27 cellular contexts compared by ENCODE assay signal in genomic region chr5:41885286-41885685, GRCh38.
"Had no signal": no experiment of that assay in that cellular context is flagged by ENCODE, and none has a peak within 500 bp of the region (broad histone marks: within the 10 kb centered on the region; RNA-seq: fewer than 3 reads in every experiment).

No MANE protein-coding gene starts in this region.

- H3K27ac ChIP-seq: ascending aorta, cardiac muscle cell, coronary artery, dorsolateral prefrontal cortex, left lung, lower lobe of right lung, neural progenitor cell, right atrium auricular region, vagina, VCaP had no signal

- H3K4me1 Mint-ChIP-seq: brain; naive thymus-derived CD8-positive, alpha-beta T cell; neural progenitor cell; stimulated activated memory B cell treated with anti-CD40 and anti-IgM and Interleukin-4, amounts not matched to agents 10 μg/mL and 1 μg/mL and 100 μg/mL, for 72 hours had no signal

- H3K4me3 Mint-ChIP-seq: activated naive CD8-positive, alpha-beta T cell; brain; naive thymus-derived CD8-positive, alpha-beta T cell; neural progenitor cell; stimulated activated memory B cell treated with anti-CD40 and anti-IgM and Interleukin-4, amounts not matched to agents 10 μg/mL and 1 μg/mL and 100 μg/mL, for 72 hours; stimulated activated naive CD8-positive, alpha-beta T cell treated with anti-CD3 and anti-CD28 coated beads, Interleukin-15, amount 100 ng/mL, for 72 hours; type B pancreatic cell had no signal

- H3K27me3 Mint-ChIP-seq: type B pancreatic cell had no signal

- H3K9ac ChIP-seq: neural progenitor cell had no signal

- H3K36me3 ChIP-seq: ascending aorta, cardiac muscle cell, left lung, lower lobe of right lung, neural progenitor cell, right atrium auricular region, vagina had no signal

- ATAC-seq: left lung; lower lobe of right lung; naive thymus-derived CD8-positive, alpha-beta T cell; stimulated activated memory B cell treated with anti-CD40 and anti-IgM and Interleukin-4, amounts not matched to agents 10 μg/mL and 1 μg/mL and 100 μg/mL, for 72 hours; stimulated activated naive CD8-positive, alpha-beta T cell treated with anti-CD3 and anti-CD28 coated beads, Interleukin-15, amount 100 ng/mL, for 72 hours had no signal

- H2AFZ ChIP-seq: neural progenitor cell had no signal

- DNase-seq: activated CD4-positive, alpha-beta T cell treated with anti-CD3 and anti-CD28 coated beads for 4 hours; activated CD4-positive, alpha-beta T cell treated with anti-CD3 and anti-CD28 coated beads, Interleukin-2, amount 50 U/mL, for 4 hours; activated naive CD4-positive, alpha-beta T cell treated with Interleukin-2 at 50 U/mL for 16 hours; activated T-cell treated with anti-CD3 and anti-CD28 coated beads, Interleukin-2, amount 50 U/mL, for 48 hours; dorsolateral prefrontal cortex; effector memory CD4-positive, alpha-beta T cell; left lung; lower lobe of right lung; mesenchymal stem cell; naive thymus-derived CD8-positive, alpha-beta T cell; stimulated activated CD4-positive, alpha-beta T cell treated with anti-CD3 and anti-CD28 coated beads, Interleukin-1b, Interleukin-23, amount 100 ng/mL, for 48 hours; stimulated activated CD4-positive, alpha-beta T cell treated with anti-CD3 and anti-CD28 coated beads, Interleukin-4, amount 100 ng/mL, for 4 hours; stimulated activated CD8-positive, alpha-beta memory T cell treated with anti-CD3 and anti-CD28 coated beads, Interleukin-4, amount 100 ng/mL, for 48 hours; stimulated activated naive CD8-positive, alpha-beta T cell treated with anti-CD3 and anti-CD28 coated beads, Interleukin-15, amount 100 ng/mL, for 72 hours; substantia nigra had no signal

- H3K9me3 ChIP-seq: ascending aorta, left lung, lower lobe of right lung, right atrium auricular region, vagina had no signal

- H3K4me2 ChIP-seq: neural progenitor cell, smooth muscle cell had no signal

- H3K4me3 ChIP-seq: ascending aorta, cardiac muscle cell, coronary artery, dorsolateral prefrontal cortex, left lung, lower lobe of right lung, neural progenitor cell, right atrium auricular region, smooth muscle cell, vagina had no signal

- H3K36me3 Mint-ChIP-seq: activated naive CD8-positive, alpha-beta T cell; brain; neural progenitor cell; stimulated activated memory B cell treated with anti-CD40 and anti-IgM and Interleukin-4, amounts not matched to agents 10 μg/mL and 1 μg/mL and 100 μg/mL, for 72 hours; type B pancreatic cell had no signal

- H3K27me3 ChIP-seq: ascending aorta, cardiac muscle cell, left lung, neural progenitor cell, right atrium auricular region, vagina had no signal

- H3K4me1 ChIP-seq: ascending aorta, left lung, lower lobe of right lung, neural progenitor cell, right atrium auricular region, vagina had no signal

- H3K27ac Mint-ChIP-seq: activated naive CD8-positive, alpha-beta T cell; brain; naive thymus-derived CD8-positive, alpha-beta T cell; neural progenitor cell; stimulated activated memory B cell treated with anti-CD40 and anti-IgM and Interleukin-4, amounts not matched to agents 10 μg/mL and 1 μg/mL and 100 μg/mL, for 72 hours; stimulated activated naive CD8-positive, alpha-beta T cell treated with anti-CD3 and anti-CD28 coated beads, Interleukin-15, amount 100 ng/mL, for 72 hours; type B pancreatic cell had no signal

- H3K9me3 Mint-ChIP-seq: brain; naive thymus-derived CD8-positive, alpha-beta T cell; neural progenitor cell; stimulated activated memory B cell treated with anti-CD40 and anti-IgM and Interleukin-4, amounts not matched to agents 10 μg/mL and 1 μg/mL and 100 μg/mL, for 72 hours; stimulated activated naive CD8-positive, alpha-beta T cell treated with anti-CD3 and anti-CD28 coated beads, Interleukin-15, amount 100 ng/mL, for 72 hours; type B pancreatic cell had no signal
